In genomic region chr13:73702419-73703071, GRCh38 we compare ENCODE assay signal across 9 cellular contexts.
DNase-seq lines count a peak whose midpoint lies in the region; ATAC-seq lines count a peak whose summit lies in the region.
"Had no signal": no experiment of that assay in that cellular context is flagged by ENCODE, and none has a peak within 500 bp of the region (broad histone marks: within the 10 kb centered on the region; RNA-seq: fewer than 3 reads in every experiment).

No MANE protein-coding gene starts in this region.

- no peak for ATAC-seq in HG02973 (IDR thresholded peaks at IDR 0.05; ENCODE audit: unreplicated experiment)
- ATAC-seq: A549 had no signal

- no peak overlapping the region for H3K4me3 ChIP-seq in HUES64 (ENCODE audit: low read length)
- H3K4me3 ChIP-seq: A549 had no signal

- WGBS in HUES64, result 73% methylated on average over 8 of the region's 8 CpGs

- H3K27ac ChIP-seq in HUES64 (ENCODE audit: low read depth, low read length), result peak overlapping the region; percentile 79
- H3K27ac ChIP-seq: A549 had no signal

- peaks cover 34% of the 10 kb centered on the region for H3K4me1 ChIP-seq in HUES64 (ENCODE audit: insufficient read depth, low read length)

- no peaks in the 10 kb centered on the region for H3K27me3 ChIP-seq in HUES64 (ENCODE audit: insufficient read depth, low read length)

- H3K9ac ChIP-seq in HUES64 (ENCODE audit: low read depth, low read length), result peak overlapping the region; percentile 24; the same call in 1 of the 2 replicates

- no peaks in the 10 kb centered on the region for H3K36me3 ChIP-seq in HUES64 (ENCODE audit: insufficient read depth, low read length)

- peak; percentile 16 for DNase-seq in NCI-H2107 treated with DMSO at 0.1 percent for 48 hours (lab: John Stamatoyannopoulos, UW; ENCODE audit: unreplicated experiment)
- no peak for DNase-seq in NCI-H2107 (lab: John Stamatoyannopoulos, UW)
- DNase-seq in amniotic epithelial cell (ENCODE audit: low read depth), result peak; percentile 44
- peak in 2 of 3 experiments; percentile 8 to 18 for DNase-seq in stimulated activated CD4-positive, alpha-beta T cell treated with anti-CD3 and anti-CD28 coated beads, TNF-alpha, amount 100 ng/mL, for 24 hours (ENCODE audit: low read depth in 3 of 3)
- DNase-seq in NOMO-1 treated with dmso at 0.1 percent for 144 hours (lab: John Stamatoyannopoulos, UW; ENCODE audit: unreplicated experiment), result no peak
- DNase-seq in H4 (ENCODE audit: low spot score), result no peak

- no peaks in the 10 kb centered on the region for H3K9me3 ChIP-seq in HUES64 (ENCODE audit: insufficient read depth, low read depth, low read length)
- H3K9me3 ChIP-seq: A549 had no signal

Comparison
In these comparisons a context has a peak if more than half of its experiments do, and no peak if none do; other contexts are left out.
1. DNase-seq: peak in NCI-H2107 treated with DMSO at 0.1 percent for 48 hours (single experiment), amniotic epithelial cell (single experiment) and stimulated activated CD4-positive, alpha-beta T cell treated with anti-CD3 and anti-CD28 coated beads, TNF-alpha, amount 100 ng/mL, for 24 hours (2 of 3); none in NCI-H2107 (single experiment), NOMO-1 treated with dmso at 0.1 percent for 144 hours (single experiment) and H4 (single experiment).